Comparison of ENCODE assay signal across 17 cellular contexts in the genomic region with DNA sequence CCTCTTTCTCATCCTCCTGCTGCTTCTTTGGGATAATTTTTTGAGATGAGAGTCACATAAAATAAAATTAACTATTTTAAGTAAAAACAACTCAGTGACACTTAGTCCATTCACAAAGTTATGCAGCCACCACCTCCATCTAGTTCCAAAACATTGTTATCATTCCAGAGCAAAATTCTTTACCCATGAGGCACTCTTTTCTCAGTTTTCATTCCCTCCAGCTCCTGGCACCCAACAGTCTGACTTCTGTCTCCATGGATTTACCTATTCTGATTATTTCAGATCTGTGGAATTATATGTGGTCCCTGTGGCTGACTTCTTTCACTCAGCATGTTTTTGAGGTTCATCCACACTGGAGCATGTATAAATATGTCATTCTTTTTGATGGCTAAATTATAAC.
DNase-seq lines count a peak whose midpoint lies in the region; ATAC-seq and TF ChIP-seq lines count a peak whose summit lies in the region.
"Had no signal": no experiment of that assay in that cellular context is flagged by ENCODE, and none has a peak within 500 bp of the region (broad histone marks: within the 10 kb centered on the region; RNA-seq: fewer than 3 reads in every experiment).

No MANE protein-coding gene starts in this region.

- peak overlapping the region; percentile 59 for H3K27ac ChIP-seq in osteoblast (ENCODE audit: low read depth, low read length)
- H3K27ac ChIP-seq: epithelial cell of prostate, Peyer's patch had no signal

- H3K4me3 ChIP-seq in BJ (ENCODE audit: low read depth, low read length) (no peak overlapping the region), epithelial cell of esophagus (ENCODE audit: low read length) (no peak overlapping the region), osteoblast (ENCODE audit: insufficient read depth, low read length) (no peak overlapping the region)
- H3K4me3 ChIP-seq: K562, Peyer's patch had no signal

- CTCF ChIA-PET in BJ (lab: Yijun Ruan, JAX): interaction anchor here (0.5 to 0.7 kb wide), 2 partner anchors 54 to 699 kb away, joined by 3 to 7 read pairs; no protein-coding TSS in a partner anchor

- H3K9me3 ChIP-seq in osteoblast (ENCODE audit: low read depth, low read length): no peaks in the 10 kb centered on the region
- H3K9me3 ChIP-seq: Peyer's patch had no signal

- no peaks in the 10 kb centered on the region for H4K20me1 ChIP-seq in osteoblast (ENCODE audit: insufficient read depth, low read length)

- H3K27me3 ChIP-seq in BJ (ENCODE audit: control insufficient read depth, insufficient read depth, low read length): no peaks in the 10 kb centered on the region
- no peaks in the 10 kb centered on the region for H3K27me3 ChIP-seq in osteoblast (ENCODE audit: insufficient read depth, low read length)
- H3K27me3 ChIP-seq: Peyer's patch had no signal

- H2AFZ ChIP-seq in osteoblast (ENCODE audit: low read length): no peak overlapping the region

- intact Hi-C loops in left colon (cut with DNase I, micrococcal nuclease): no loop called here

- POLR2A ChIA-PET in BJ (lab: Charles Lee): no interaction called here

- no peaks in the 10 kb centered on the region for H3K79me2 ChIP-seq in osteoblast (ENCODE audit: insufficient read depth, low read length)

- H3K4me1 ChIP-seq in osteoblast (ENCODE audit: insufficient read depth, low read length): peaks cover 36% of the 10 kb centered on the region
- H3K4me1 ChIP-seq: Peyer's patch had no signal

- DNase-seq in BJ (ENCODE audit: low read depth): peak; percentile 74
- peak; percentile 81 for DNase-seq in NCI-H226
- DNase-seq in epithelial cell of esophagus (ENCODE audit: low read depth): peak; percentile 20
- DNase-seq in osteoblast (ENCODE audit: insufficient read length, low spot score, missing footprints): peak; percentile 60
- DNase-seq in NCI-H1436 treated with DMSO at 0.1 percent for 48 hours (lab: John Stamatoyannopoulos, UW): no peak
- DNase-seq in left colon: no peak
- DNase-seq in activated CD4-positive, alpha-beta T cell treated with anti-CD3 and anti-CD28 coated beads for 48 hours: no peak
- DNase-seq: activated CD4-positive, alpha-beta T cell treated with anti-CD3 and anti-CD28 coated beads, Interleukin-2, amount 10 ng/mL, durations not matched to agents 24 days and 14 days; NCI-H146; NCI-H524 treated with DMSO at 0.1 percent for 48 hours; Peyer's patch; stimulated activated CD4-positive, alpha-beta T cell treated with anti-CD3 and anti-CD28 coated beads, Interleukin-4, amount 100 ng/mL, for 24 hours; stimulated activated naive B cell treated with anti-CD40 and anti-IgM and Interleukin-4, amounts not matched to agents 10 μg/mL and 1 μg/mL and 100 μg/mL, for 72 hours; T-helper 2 cell had no signal

- no peak for ATAC-seq in left colon
- ATAC-seq in HG03095 (IDR thresholded peaks at IDR 0.05; ENCODE audit: unreplicated experiment): no peak
- ATAC-seq: K562; stimulated activated naive B cell treated with anti-CD40 and anti-IgM and Interleukin-4, amounts not matched to agents 10 μg/mL and 1 μg/mL and 100 μg/mL, for 72 hours had no signal

- no peak for TF ChIP-seq CTCF in BJ (IDR thresholded peaks at IDR 0.05; ENCODE audit: insufficient read depth, low read depth, low read length)
- no peak for TF ChIP-seq CTCF in epithelial cell of esophagus (IDR thresholded peaks at IDR 0.05; ENCODE audit: insufficient read depth, low read depth, low read length, missing control alignments)
- no peak for TF ChIP-seq CTCF in osteoblast (IDR thresholded peaks at IDR 0.05; ENCODE audit: extremely low read depth, low read depth, low read length)

- peak overlapping the region; percentile 9 for H3K4me2 ChIP-seq in osteoblast (ENCODE audit: insufficient read depth, low read length)

- H3K36me3 ChIP-seq in BJ (ENCODE audit: control insufficient read depth, insufficient read depth, low read length): no peaks in the 10 kb centered on the region
- H3K36me3 ChIP-seq in osteoblast (ENCODE audit: insufficient read depth, low read length): no peaks in the 10 kb centered on the region
- H3K36me3 ChIP-seq: Peyer's patch had no signal

Comparison
In these comparisons a context has a peak if more than half of its experiments do, and no peak if none do; other contexts are left out.
1. DNase-seq: peak in BJ (single experiment), NCI-H226 (single experiment), epithelial cell of esophagus (single experiment) and osteoblast (single experiment); none in NCI-H1436 treated with DMSO at 0.1 percent for 48 hours (single experiment), left colon (0 of 2) and activated CD4-positive, alpha-beta T cell treated with anti-CD3 and anti-CD28 coated beads for 48 hours (single experiment).